8 cellular contexts compared by ENCODE assay signal in the genomic region with DNA sequence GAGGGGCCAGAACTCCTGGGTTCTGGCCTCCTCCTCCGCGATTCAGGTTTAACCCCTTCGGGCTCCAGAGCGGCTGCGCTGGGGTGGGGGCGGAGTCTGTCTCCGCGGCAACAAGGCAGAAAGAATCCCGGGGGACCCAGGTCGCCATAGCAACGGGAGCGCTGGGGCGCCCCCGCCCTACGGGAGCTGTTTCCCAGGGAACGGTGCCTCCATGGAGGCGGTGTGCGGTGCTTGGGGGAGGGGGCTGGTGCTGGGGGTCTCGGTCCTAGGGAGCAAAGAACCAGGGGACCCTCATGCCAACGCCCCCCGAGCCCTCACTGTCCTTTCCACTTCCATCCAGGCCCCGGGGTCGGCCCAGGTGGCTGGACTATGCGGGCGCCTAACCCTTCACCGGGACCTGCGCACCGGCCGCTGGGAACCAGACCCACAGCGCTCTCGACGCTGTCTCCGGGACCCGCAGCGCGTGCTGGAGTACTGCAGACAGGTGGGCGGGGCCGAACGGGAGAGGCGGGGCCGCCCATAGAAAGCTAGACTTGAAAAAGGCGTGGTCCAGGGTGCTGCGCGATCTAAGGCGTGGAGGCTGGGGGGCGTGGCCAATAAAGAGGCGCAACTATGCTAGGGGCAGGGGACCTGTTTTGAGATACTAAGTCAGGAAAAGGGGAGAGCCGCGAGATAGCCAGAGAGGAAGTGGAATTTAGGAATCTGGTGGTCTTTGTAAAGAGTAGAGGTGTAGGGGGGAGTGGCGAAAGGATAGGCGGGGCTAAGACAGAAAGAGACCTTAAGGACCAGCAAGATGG. TPM values are rescaled to one million over a fixed set of nuclear protein-coding genes. Genes with fewer than 3 reads are reported as not detected.
DNase-seq lines count a peak whose midpoint lies in the region; ATAC-seq and TF ChIP-seq lines count a peak whose summit lies in the region.

No MANE protein-coding gene starts in this region.

- H3K27ac Mint-ChIP-seq in chondrocyte (ENCODE audit: unreplicated experiment): no peak overlapping the region

- ATAC-seq in HG02885 (IDR thresholded peaks at IDR 0.05; ENCODE audit: poor library complexity, unreplicated experiment) (peak; percentile 40), left lobe of liver (peak; percentile 10), GM18873 (IDR thresholded peaks at IDR 0.05; ENCODE audit: low FRiP score, unreplicated experiment) (no peak)

- peaks cover 23% of the 10 kb centered on the region for H3K27me3 Mint-ChIP-seq in chondrocyte (ENCODE audit: low read depth)

- peaks cover 2% of the 10 kb centered on the region for H3K36me3 Mint-ChIP-seq in chondrocyte (ENCODE audit: low read depth)

- H3K4me3 Mint-ChIP-seq in chondrocyte (ENCODE audit: unreplicated experiment): peak overlapping the region; percentile 76

- H3K4me1 Mint-ChIP-seq in chondrocyte (ENCODE audit: low read depth): peaks cover 13% of the 10 kb centered on the region

- no peak for TF ChIP-seq CTCF in chondrocyte (IDR thresholded peaks at IDR 0.05)

- DNase-seq in COLO668 (lab: John Stamatoyannopoulos, UW; ENCODE audit: unreplicated experiment) (peak; percentile 89), NCI-H510A (lab: John Stamatoyannopoulos, UW) (peak; percentile 82), chondrocyte (ENCODE audit: low spot score) (no peak), left lobe of liver (ENCODE audit: low spot score) (no peak)
- DNase-seq in activated CD4-positive, alpha-beta T cell treated with anti-CD3 and anti-CD28 coated beads for 48 hours: peak; percentile 94
- DNase-seq in stimulated activated CD4-positive, alpha-beta T cell treated with anti-CD3 and anti-CD28 coated beads, TNF-alpha, amount 100 ng/mL, for 24 hours (ENCODE audit: low read depth in 3 of 3): peak; percentile 62 to 87 (median 65)

- no peaks in the 10 kb centered on the region for H3K9me3 Mint-ChIP-seq in chondrocyte (ENCODE audit: low read depth)

RNA-seq across cellular contexts. Expression of a gene that starts 1.2 kb away (rescaled TPM):
- total RNA-seq in chondrocyte (31.7 to 76.4 TPM (median 66.8 TPM) in 3 replicates), left lobe of liver (0.40 TPM)

RNA-seq across cellular contexts. Expression of a gene that starts 12.8 kb away (rescaled TPM):
- total RNA-seq in chondrocyte (0.22 TPM in 1 of 3 replicates, not detected in the others), left lobe of liver (0.20 TPM)

RNA-seq across cellular contexts. Expression of a gene that starts 17.2 kb away (rescaled TPM):
- total RNA-seq in chondrocyte: not detected in 3 replicates
- not detected for total RNA-seq in left lobe of liver

RNA-seq across cellular contexts. Expression of a gene that starts 30.8 kb away (rescaled TPM):
- total RNA-seq in chondrocyte: 4.4 to 5.0 TPM (median 4.4 TPM) in 3 replicates
- total RNA-seq in left lobe of liver: 2.3 TPM

RNA-seq across cellular contexts. Expression of a gene that starts 32.8 kb away (rescaled TPM):
- total RNA-seq in chondrocyte (0.50 to 1.0 TPM in 2 of 3 replicates, not detected in the other), left lobe of liver (1.8 TPM)

Comparison
In these comparisons a context has a peak if more than half of its experiments do, and no peak if none do; other contexts are left out.
1. DNase-seq: peak in COLO668 (single experiment), NCI-H510A (single experiment), activated CD4-positive, alpha-beta T cell treated with anti-CD3 and anti-CD28 coated beads for 48 hours (single experiment) and stimulated activated CD4-positive, alpha-beta T cell treated with anti-CD3 and anti-CD28 coated beads, TNF-alpha, amount 100 ng/mL, for 24 hours (3 of 3); none in chondrocyte (single experiment) and left lobe of liver (single experiment).
2. RNA of a gene that starts 1.2 kb away (total RNA-seq): 31.7 to 76.4 TPM in chondrocyte; 0.40 TPM in left lobe of liver (single experiment); every median in the first group is over 10 times any median in the second.